20 cellular contexts compared by ENCODE assay signal in the genomic region with DNA sequence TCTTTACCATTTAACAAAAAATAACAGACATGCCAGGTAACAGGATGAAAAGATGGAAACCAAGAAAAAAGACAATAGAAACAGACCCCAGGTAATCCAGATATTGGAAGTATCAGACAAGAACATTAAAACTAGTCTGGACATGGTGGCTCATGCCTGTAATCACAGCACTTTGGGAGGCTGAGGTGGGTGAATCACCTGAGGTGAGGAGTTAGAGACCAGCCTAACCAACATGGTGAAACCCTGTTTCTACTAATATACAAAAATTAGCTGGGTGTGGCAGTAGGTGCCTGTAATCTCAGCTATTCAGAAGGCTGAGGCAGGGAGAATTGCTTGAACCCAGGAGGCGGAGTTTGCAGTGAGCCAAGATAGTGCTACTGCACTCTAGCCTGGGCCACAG.
"Had no signal": no experiment of that assay in that cellular context is flagged by ENCODE, and none has a peak within 500 bp of the region (broad histone marks: within the 10 kb centered on the region; RNA-seq: fewer than 3 reads in every experiment).

No MANE protein-coding gene starts in this region.

- ATAC-seq: left colon; left lung; lower lobe of right lung; naive thymus-derived CD8-positive, alpha-beta T cell; stimulated activated memory B cell treated with anti-CD40 and anti-IgM and Interleukin-4, amounts not matched to agents 10 μg/mL and 1 μg/mL and 100 μg/mL, for 72 hours; stimulated activated naive CD8-positive, alpha-beta T cell treated with anti-CD3 and anti-CD28 coated beads, Interleukin-15, amount 100 ng/mL, for 72 hours had no signal

- DNase-seq: hypothalamus; immature natural killer cell; kidney; left colon; left lung; lower lobe of right lung; mammary epithelial cell; mesenchymal stem cell; naive thymus-derived CD8-positive, alpha-beta T cell; ovary; retina; sigmoid colon; stimulated activated CD4-positive, alpha-beta T cell treated with anti-CD3 and anti-CD28 coated beads, Interleukin-2, amount 100 ng/mL, for 48 hours; stimulated activated CD4-positive, alpha-beta T cell treated with anti-CD3 and anti-CD28 coated beads, Interleukin-4, amount 100 ng/mL, for 4 hours; stimulated activated CD8-positive, alpha-beta memory T cell treated with anti-CD3 and anti-CD28 coated beads, Interleukin-4, amount 100 ng/mL, for 48 hours; stimulated activated naive CD4-positive, alpha-beta T cell treated with Interleukin-2 at 50 U/mL for 16 hours; stimulated activated naive CD8-positive, alpha-beta T cell treated with anti-CD3 and anti-CD28 coated beads, Interleukin-15, amount 100 ng/mL, for 72 hours; uterus had no signal

- H3K27me3 Mint-ChIP-seq: naive thymus-derived CD8-positive, alpha-beta T cell; stimulated activated memory B cell treated with anti-CD40 and anti-IgM and Interleukin-4, amounts not matched to agents 10 μg/mL and 1 μg/mL and 100 μg/mL, for 72 hours; stimulated activated naive CD8-positive, alpha-beta T cell treated with anti-CD3 and anti-CD28 coated beads, Interleukin-15, amount 100 ng/mL, for 72 hours; type B pancreatic cell had no signal

- H3K4me3 Mint-ChIP-seq: immature natural killer cell; stimulated activated memory B cell treated with anti-CD40 and anti-IgM and Interleukin-4, amounts not matched to agents 10 μg/mL and 1 μg/mL and 100 μg/mL, for 72 hours; stimulated activated naive CD8-positive, alpha-beta T cell treated with anti-CD3 and anti-CD28 coated beads, Interleukin-15, amount 100 ng/mL, for 72 hours; type B pancreatic cell had no signal

- H3K27ac Mint-ChIP-seq: stimulated activated memory B cell treated with anti-CD40 and anti-IgM and Interleukin-4, amounts not matched to agents 10 μg/mL and 1 μg/mL and 100 μg/mL, for 72 hours; stimulated activated naive CD8-positive, alpha-beta T cell treated with anti-CD3 and anti-CD28 coated beads, Interleukin-15, amount 100 ng/mL, for 72 hours; type B pancreatic cell had no signal
